8 cellular contexts compared by ENCODE assay signal in the genomic region with DNA sequence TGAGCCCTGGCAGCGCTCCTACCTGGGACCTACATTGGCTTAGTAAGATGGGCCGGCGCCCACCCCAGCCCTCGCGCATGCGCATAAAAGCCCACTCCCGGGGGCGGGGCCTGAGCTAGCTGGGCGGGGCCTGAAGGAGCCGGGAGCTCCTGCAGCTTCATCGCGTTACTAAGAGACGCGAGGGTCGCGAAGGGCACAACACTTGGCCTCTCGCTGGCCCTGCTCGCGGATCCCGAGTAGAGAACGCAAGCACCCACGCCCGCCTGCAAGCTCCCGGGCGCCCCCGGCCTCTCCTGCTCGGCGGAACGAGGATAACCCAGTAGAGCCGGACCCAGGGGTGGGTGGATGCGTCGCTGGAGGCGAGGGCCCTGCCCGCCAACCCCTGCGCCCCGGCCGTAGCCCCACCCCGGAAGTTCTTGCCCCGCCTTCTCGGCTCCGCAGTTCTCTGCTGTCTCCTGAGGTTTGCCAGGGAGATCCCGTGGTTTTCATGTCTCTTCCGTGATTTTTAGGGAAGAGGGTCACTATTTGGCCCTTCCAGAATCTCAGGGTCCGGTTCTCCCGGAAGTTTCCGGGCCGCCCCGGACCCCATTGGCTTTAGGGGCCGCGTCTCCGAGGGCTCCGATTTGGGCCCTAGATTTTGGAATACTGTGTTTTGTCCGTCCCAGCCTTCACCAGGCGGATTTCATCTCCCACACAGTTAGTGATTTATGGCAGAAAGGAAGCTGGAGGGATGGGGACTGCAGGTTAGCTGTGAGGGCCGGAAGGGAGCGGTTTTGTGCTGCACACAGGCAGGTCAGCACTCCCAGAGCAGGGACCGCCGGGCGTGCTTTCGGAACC. TPM values are rescaled to one million over a fixed set of nuclear protein-coding genes. Genes with fewer than 3 reads are reported as not detected.
DNase-seq lines count a peak whose midpoint lies in the region; ATAC-seq and TF ChIP-seq lines count a peak whose summit lies in the region.

A gene with protein sequence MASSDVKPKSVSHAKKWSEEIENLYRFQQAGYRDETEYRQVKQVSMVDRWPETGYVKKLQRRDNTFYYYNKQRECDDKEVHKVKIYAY (plus strand): TSS at position 168 of the 837 bp plus-strand sequence. CDS start 7,081 bp downstream, outside the sequence.

- peak within 1 kb of the TSS; percentile 78 for H3K4me3 ChIP-seq in GM06990 (replicated peaks; ENCODE audit: low read depth, low read length)
- peak within 1 kb of the TSS; percentile 78 for H3K4me3 ChIP-seq in NB4 (ENCODE audit: low read depth, low read length)

- no peaks in the 10 kb centered on the region for H3K9me3 Mint-ChIP-seq in activated naive CD4-positive, alpha-beta T cell treated with anti-CD3 and anti-CD28 coated beads, Interleukin-2, amount 50 U/mL, for 24 hours

- H3K36me3 Mint-ChIP-seq in activated naive CD4-positive, alpha-beta T cell treated with anti-CD3 and anti-CD28 coated beads, Interleukin-2, amount 50 U/mL, for 24 hours: no peaks in the 10 kb centered on the region

- H3K27ac Mint-ChIP-seq in activated naive CD4-positive, alpha-beta T cell treated with anti-CD3 and anti-CD28 coated beads, Interleukin-2, amount 50 U/mL, for 24 hours: peak within 1 kb of the TSS; percentile 93

- no peak for TF ChIP-seq CTCF in GM06990 (IDR thresholded peaks at IDR 0.05; ENCODE audit: insufficient read depth, low read length, poor library complexity, severe bottlenecking)
- TF ChIP-seq CTCF in NB4 (IDR thresholded peaks at IDR 0.05; ENCODE audit: low read depth, low read length): no peak

- H3K36me3 ChIP-seq in GM06990 (ENCODE audit: control insufficient read depth, insufficient read depth, low read length): no peaks in the 10 kb centered on the region

- peak within 1 kb of the TSS; percentile 96 for H3K4me3 Mint-ChIP-seq in activated naive CD4-positive, alpha-beta T cell treated with anti-CD3 and anti-CD28 coated beads, Interleukin-2, amount 50 U/mL, for 24 hours

- peak; percentile 45 for TF ChIP-seq POLR2A in NB4 (IDR thresholded peaks at IDR 0.05; ENCODE audit: extremely low read depth, insufficient read length)

- DNase-seq in GM06990 (ENCODE audit: extremely low read depth, insufficient read length): peak; percentile 95
- DNase-seq in NB4 (ENCODE audit: low read depth): peak; percentile 80
- peak; percentile 93 for DNase-seq in SK-N-DZ (ENCODE audit: low spot score)
- DNase-seq in glomerular endothelial cell (ENCODE audit: extremely low read depth, low read depth, low spot score): peak; percentile 52
- DNase-seq in occipital lobe (lab: John Stamatoyannopoulos, UW): peak; percentile 95

- no peaks in the 10 kb centered on the region for H3K27me3 Mint-ChIP-seq in activated naive CD4-positive, alpha-beta T cell treated with anti-CD3 and anti-CD28 coated beads, Interleukin-2, amount 50 U/mL, for 24 hours

- H3K4me1 Mint-ChIP-seq in activated naive CD4-positive, alpha-beta T cell treated with anti-CD3 and anti-CD28 coated beads, Interleukin-2, amount 50 U/mL, for 24 hours: peaks cover 34% of the 10 kb centered on the region

- H3K27ac ChIP-seq in temporal lobe (ENCODE audit: low read depth, low read length): peak within 1 kb of the TSS; percentile 94

- peak; percentile 79 for ATAC-seq in HG02571 (IDR thresholded peaks at IDR 0.05; ENCODE audit: unreplicated experiment)

- H3K27me3 ChIP-seq in GM06990 (replicated peaks; ENCODE audit: control insufficient read depth, insufficient read depth, low read length): no peaks in the 10 kb centered on the region

RNA-seq across cellular contexts. Expression of the gene that starts here (rescaled TPM):
- polyA plus RNA-seq in SK-N-DZ (2014; cell fraction: cytosol; rRNA removed): not detected in 2 replicates
- not detected in 2 replicates for polyA plus RNA-seq in SK-N-DZ (2014; cell fraction: nucleus; rRNA removed)
- total RNA-seq in glomerular endothelial cell (not detected in 2 replicates), occipital lobe (not detected), temporal lobe (not detected)

Comparison
In these comparisons a context has a peak if more than half of its experiments do, and no peak if none do; other contexts are left out.
1. Peak in every context shown above with its lines: DNase-seq, ATAC-seq, H3K4me3 ChIP-seq and H3K27ac ChIP-seq.
2. Peak in DNase-seq in glomerular endothelial cell; RNA of the gene not detected or under 1 TPM.
3. Peak in DNase-seq in occipital lobe; RNA of the gene not detected or under 1 TPM.